Comparison of ENCODE assay signal across 9 cellular contexts in the genomic region with DNA sequence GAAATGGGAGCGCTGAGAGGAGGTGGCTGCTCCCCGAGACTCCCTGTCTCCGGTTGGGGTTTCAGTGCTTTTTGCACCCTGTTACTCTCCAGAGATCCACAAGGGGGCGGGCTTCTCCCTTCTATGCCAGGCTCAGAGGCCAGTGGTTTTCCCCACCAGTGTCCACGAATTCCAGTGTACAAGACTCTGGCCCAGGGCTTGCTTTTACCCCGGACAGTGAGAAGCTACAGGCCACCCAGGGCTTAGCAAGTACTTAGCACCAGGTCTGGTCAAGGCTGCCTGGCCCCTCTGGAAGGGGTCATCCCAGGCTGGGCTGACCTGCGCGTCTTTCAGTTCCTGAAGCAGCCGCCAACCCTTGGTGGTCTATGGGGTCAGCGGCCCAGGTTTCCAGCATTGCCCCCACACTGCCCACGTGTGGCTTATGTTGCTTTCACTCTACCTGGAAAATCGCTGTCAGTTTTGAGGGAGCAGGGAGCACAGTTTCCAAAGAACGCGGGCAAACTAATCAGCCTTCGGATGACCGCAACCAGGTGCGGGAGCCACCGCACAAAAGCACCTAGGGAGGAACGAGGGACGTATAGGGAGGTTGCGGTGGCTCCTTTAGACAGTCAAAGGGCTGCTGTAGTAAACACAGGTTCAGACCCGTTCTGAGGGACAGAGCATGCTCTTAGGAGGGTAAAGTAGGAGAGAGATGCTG. TPM values are rescaled to one million over a fixed set of nuclear protein-coding genes. Genes with fewer than 3 reads are reported as not detected.
A peak's percentile ranks its signal among the peaks of the same experiment; 100 is the strongest.
DNase-seq lines count a peak whose midpoint lies in the region; ATAC-seq, FAIRE-seq and TF ChIP-seq lines count a peak whose summit lies in the region.
"Had no signal": no experiment of that assay in that cellular context is flagged by ENCODE, and none has a peak within 500 bp of the region (broad histone marks: within the 10 kb centered on the region; RNA-seq: fewer than 3 reads in every experiment).

No MANE protein-coding gene starts in this region.

- H3K9me3 ChIP-seq in WERI-Rb-1 (ENCODE audit: severe bottlenecking) (no peaks in the 10 kb centered on the region), HepG2 (ENCODE audit: low read length) (no peaks in the 10 kb centered on the region)

- ATAC-seq in HepG2 (peak; percentile 81), GM21381 (IDR thresholded peaks at IDR 0.05; ENCODE audit: unreplicated experiment) (no peak)

- H3K9ac ChIP-seq in HepG2 (ENCODE audit: insufficient read depth, low read depth, low read length), result no peak overlapping the region

- intact Hi-C loops in HepG2 (cut with micrococcal nuclease; ENCODE audit: unreplicated experiment), result loop anchor here (1.0 kb wide), 2 partner anchors 209 to 272 kb away; no protein-coding TSS in a partner anchor

- H2AFZ ChIP-seq in HepG2 (ENCODE audit: low read length), result no peak overlapping the region

- TF ChIP-seq RAD21 in HepG2 (CRISPR knock-in tag; IDR thresholded peaks at IDR 0.05), result peak; percentile 80

- 50% methylated on average over 20 of the region's 22 CpGs for WGBS in HepG2 (ENCODE audit: low lambda C conversion rate)

- no peaks in the 10 kb centered on the region for H3K79me2 ChIP-seq in HepG2 (ENCODE audit: insufficient read depth, low read length)

- DNase-seq in NCI-H2196 (lab: John Stamatoyannopoulos, UW; ENCODE audit: unreplicated experiment), result peak; percentile 11
- DNase-seq in NCI-H2196 treated with DMSO at 0.1 percent for 48 hours (lab: John Stamatoyannopoulos, UW; ENCODE audit: unreplicated experiment), result no peak
- peak; percentile 64 for DNase-seq in KBM-7
- DNase-seq in WERI-Rb-1, result peak; percentile 58
- peak; percentile 31 for DNase-seq in cerebellar cortex (ENCODE audit: low spot score)
- DNase-seq in HepG2 (ENCODE audit: low spot score), result peak; percentile 29
- peak; percentile 25 for DNase-seq in stimulated activated CD8-positive, alpha-beta memory T cell treated with anti-CD3 and anti-CD28 coated beads, Interleukin-4, amount 100 ng/mL, for 24 hours (ENCODE audit: low read depth)

- peak overlapping the region; percentile 33 for H3K4me2 ChIP-seq in HepG2 (ENCODE audit: low read depth, low read length)

- no TSS peak for BruUV-seq in HepG2 (replicated peaks; lab: Mats Ljungman, UMichigan)

- in situ Hi-C loops in KBM-7 (cut with MboI; ENCODE audit: low pct_unique_long_range_greater_than_20kb, low sequenced_read_pairs) (loop anchor here (25.0 kb wide), 1 partner anchor 257 kb away; no protein-coding TSS in a partner anchor), HepG2 (cut with HindIII; ENCODE audit: extremely low pct_ligation_motif_present, low pct_unique_long_range_greater_than_20kb) (loop anchor here (5.0 kb wide), 1 partner anchor 272 kb away; no protein-coding TSS in a partner anchor)

- CTCF ChIA-PET in HepG2 (lab: Yijun Ruan, JAX; ENCODE audit: low intra/inter-chr PET ratio, low total read pairs), result interaction anchor here (1.3 to 3.5 kb wide), 3 partner anchors 74 to 272 kb away, joined by 3 to 20 read pairs (median 9); no protein-coding TSS in a partner anchor

- POLR2A ChIA-PET in HepG2 (lab: Yijun Ruan, JAX), result no interaction called here

- TF ChIP-seq EP300 in HepG2 (IDR thresholded peaks at IDR 0.05; ENCODE audit: low read depth in 2 of 2, low read length in 2 of 2) (no peak), HepG2 (CRISPR knock-in tag; IDR thresholded peaks at IDR 0.05; ENCODE audit: borderline replicate concordance) (no peak)

- H3K4me3 ChIP-seq in WERI-Rb-1 (ENCODE audit: low read depth, low read length) (peak overlapping the region; percentile 28), HepG2 (replicated peaks in 1 of 3; ENCODE audit: insufficient read depth in 1 of 3, low read depth in 2 of 3, low read length in 3 of 3) (no peak overlapping the region)

- H3K27me3 ChIP-seq in WERI-Rb-1 (ENCODE audit: insufficient read depth, low read depth, severe bottlenecking) (peaks cover 11% of the 10 kb centered on the region), HepG2 (ENCODE audit: control insufficient read depth in 1 of 2, insufficient read depth in 2 of 2, low read length in 2 of 2) (peaks cover 0 to 15% of the 10 kb centered on the region in 2 experiments; a peak in 2 of 5 replicates)

- FAIRE-seq in HepG2 (lab: Jason Lieb, UNC), result no peak
- FAIRE-seq: endometrium had no signal

- no peaks in the 10 kb centered on the region for H4K20me1 ChIP-seq in HepG2 (ENCODE audit: insufficient read depth, low read length)

- H3K27ac ChIP-seq in WERI-Rb-1 (no peak overlapping the region), HepG2 (ENCODE audit: extremely low read length, insufficient read depth, low read length) (no peak overlapping the region)

- TF ChIP-seq CTCF in WERI-Rb-1 (IDR thresholded peaks at IDR 0.05; ENCODE audit: low read depth, low read length) (peak; percentile 82), HepG2 (CRISPR knock-in tag; IDR thresholded peaks at IDR 0.05) (peak; percentile 83)

- H3K36me3 ChIP-seq in WERI-Rb-1, result no peaks in the 10 kb centered on the region
- H3K36me3 ChIP-seq in HepG2 (replicated peaks in 1 of 2; ENCODE audit: control insufficient read depth in 1 of 2, insufficient read depth in 2 of 2, low read length in 2 of 2), result no peaks in the 10 kb centered on the region

- peaks cover 41% of the 10 kb centered on the region for H3K4me1 ChIP-seq in HepG2 (ENCODE audit: insufficient read depth, low read length)

- TF ChIP-seq POLR2A in HepG2 (IDR thresholded peaks at IDR 0.05; ENCODE audit: insufficient read depth in 1 of 2, low read depth in 2 of 2, low read length in 2 of 2), result no peak

TF ChIP-seq in HepG2, 621 proteins besides CTCF, POLR2A, EP300 and RAD21 (continues in another document):
- TF ChIP-seq, protein P1, sequence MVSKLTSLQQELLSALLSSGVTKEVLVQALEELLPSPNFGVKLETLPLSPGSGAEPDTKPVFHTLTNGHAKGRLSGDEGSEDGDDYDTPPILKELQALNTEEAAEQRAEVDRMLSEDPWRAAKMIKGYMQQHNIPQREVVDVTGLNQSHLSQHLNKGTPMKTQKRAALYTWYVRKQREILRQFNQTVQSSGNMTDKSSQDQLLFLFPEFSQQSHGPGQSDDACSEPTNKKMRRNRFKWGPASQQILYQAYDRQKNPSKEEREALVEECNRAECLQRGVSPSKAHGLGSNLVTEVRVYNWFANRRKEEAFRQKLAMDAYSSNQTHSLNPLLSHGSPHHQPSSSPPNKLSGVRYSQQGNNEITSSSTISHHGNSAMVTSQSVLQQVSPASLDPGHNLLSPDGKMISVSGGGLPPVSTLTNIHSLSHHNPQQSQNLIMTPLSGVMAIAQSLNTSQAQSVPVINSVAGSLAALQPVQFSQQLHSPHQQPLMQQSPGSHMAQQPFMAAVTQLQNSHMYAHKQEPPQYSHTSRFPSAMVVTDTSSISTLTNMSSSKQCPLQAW (CRISPR knock-in tag; IDR thresholded peaks at IDR 0.05), result 0 out of 2 replicates have a peak, but pooled peaks have one; percentile 18
- no peak for TF ChIP-seq SMARCC2 (IDR thresholded peaks at IDR 0.05)
- no peak for TF ChIP-seq ZSCAN9 (CRISPR knock-in tag; IDR thresholded peaks at IDR 0.05; ENCODE audit: borderline replicate concordance)

RNA-seq across cellular contexts. Expression of gene CYP26A1, which starts 6.8 kb away (rescaled TPM):
- not detected in 2 replicates for total RNA-seq in HepG2 (2016; rRNA removed; fragmentation: Illumina TruSeq; extraction: Trizol)
- not detected in 2 replicates for total RNA-seq in HepG2 (2016; cell fraction: cytosol; rRNA removed; fragmentation: Illumina TruSeq; extraction: Trizol; ENCODE audit: low read depth)
- total RNA-seq in HepG2 (2016; cell fraction: insoluble cytoplasmic fraction; rRNA removed; fragmentation: Illumina TruSeq; extraction: Trizol), result not detected in 2 replicates
- total RNA-seq in HepG2 (2016; cell fraction: membrane; rRNA removed; fragmentation: Illumina TruSeq; extraction: Trizol), result not detected in 2 replicates
- not detected in 2 replicates for total RNA-seq in HepG2 (2016; cell fraction: nucleus; rRNA removed; fragmentation: Illumina TruSeq; extraction: Trizol)
- polyA plus RNA-seq in HepG2 (2011; rRNA removed), result 0.15 and 0.31 TPM in 2 replicates
- polyA plus RNA-seq in HepG2 (2011; cell fraction: cytosol; rRNA removed), result 0.14 and 0.48 TPM in 2 replicates
- 1.4 and 1.6 TPM in 2 replicates for polyA plus RNA-seq in HepG2 (2011; cell fraction: nucleus; rRNA removed)
- polyA plus RNA-seq in HepG2 (2012), result not detected in 2 replicates
- polyA plus RNA-seq in HepG2 (2016; cell fraction: cytosol; fragmentation: Illumina TruSeq; extraction: Trizol; ENCODE audit: low read depth), result not detected in 2 replicates
- not detected in 2 replicates for polyA plus RNA-seq in HepG2 (2016; cell fraction: insoluble cytoplasmic fraction; fragmentation: Illumina TruSeq; extraction: Trizol; ENCODE audit: low read depth)
- not detected in 2 replicates for polyA plus RNA-seq in HepG2 (2016; cell fraction: membrane; fragmentation: Illumina TruSeq; extraction: Trizol; ENCODE audit: low read depth)
- not detected in 2 replicates for polyA plus RNA-seq in HepG2 (2016; cell fraction: nucleus; fragmentation: Illumina TruSeq; extraction: Trizol; ENCODE audit: insufficient read depth, low read depth)
- 0.20 TPM in 1 of 2 replicates, not detected in the other for polyA minus RNA-seq in HepG2 (2011; rRNA and poly(A)+ RNA removed; ENCODE audit: low replicate concordance)
- not detected in 2 replicates for polyA minus RNA-seq in HepG2 (2011; cell fraction: cytosol; rRNA and poly(A)+ RNA removed)
- polyA minus RNA-seq in HepG2 (2011; cell fraction: nucleus; rRNA and poly(A)+ RNA removed), result 0.13 TPM in 1 of 2 replicates, not detected in the other

RNA-seq across cellular contexts. Expression of gene CYP26C1, which starts 19.9 kb away (rescaled TPM):
- total RNA-seq in HepG2 (2016; rRNA removed; fragmentation: Illumina TruSeq; extraction: Trizol), result 0.02 TPM in 1 of 2 replicates, not detected in the other
- total RNA-seq in HepG2 (2016; cell fraction: cytosol; rRNA removed; fragmentation: Illumina TruSeq; extraction: Trizol; ENCODE audit: low read depth), result not detected in 2 replicates
- 0.02 TPM in 1 of 2 replicates, not detected in the other for total RNA-seq in HepG2 (2016; cell fraction: insoluble cytoplasmic fraction; rRNA removed; fragmentation: Illumina TruSeq; extraction: Trizol)
- not detected in 2 replicates for total RNA-seq in HepG2 (2016; cell fraction: membrane; rRNA removed; fragmentation: Illumina TruSeq; extraction: Trizol)
- total RNA-seq in HepG2 (2016; cell fraction: nucleus; rRNA removed; fragmentation: Illumina TruSeq; extraction: Trizol), result 0.12 and 0.19 TPM in 2 replicates
- polyA plus RNA-seq in HepG2 (2011; rRNA removed), result not detected in 2 replicates
- not detected in 2 replicates for polyA plus RNA-seq in HepG2 (2011; cell fraction: cytosol; rRNA removed)
- polyA plus RNA-seq in HepG2 (2011; cell fraction: nucleus; rRNA removed), result 0.35 and 0.42 TPM in 2 replicates
- not detected in 2 replicates for polyA plus RNA-seq in HepG2 (2012)
- polyA plus RNA-seq in HepG2 (2016; cell fraction: cytosol; fragmentation: Illumina TruSeq; extraction: Trizol; ENCODE audit: low read depth), result not detected in 2 replicates
- polyA plus RNA-seq in HepG2 (2016; cell fraction: insoluble cytoplasmic fraction; fragmentation: Illumina TruSeq; extraction: Trizol; ENCODE audit: low read depth), result not detected in 2 replicates
- polyA plus RNA-seq in HepG2 (2016; cell fraction: membrane; fragmentation: Illumina TruSeq; extraction: Trizol; ENCODE audit: low read depth), result not detected in 2 replicates
- polyA plus RNA-seq in HepG2 (2016; cell fraction: nucleus; fragmentation: Illumina TruSeq; extraction: Trizol; ENCODE audit: insufficient read depth, low read depth), result not detected in 2 replicates
- polyA minus RNA-seq in HepG2 (2011; rRNA and poly(A)+ RNA removed; ENCODE audit: low replicate concordance), result 0.07 and 0.26 TPM in 2 replicates
- polyA minus RNA-seq in HepG2 (2011; cell fraction: cytosol; rRNA and poly(A)+ RNA removed), result not detected in 2 replicates
- 0.87 and 1.5 TPM in 2 replicates for polyA minus RNA-seq in HepG2 (2011; cell fraction: nucleus; rRNA and poly(A)+ RNA removed)
